1 cellular context compared by ENCODE assay signal in genomic region chr22:41762980-41763779, GRCh38.
TF ChIP-seq lines count a peak whose summit lies in the region.

No MANE protein-coding gene starts in this region.

TF ChIP-seq in GM23338, 12 proteins besides CTCF, POLR2A, EP300 and RAD21 (continued from another document):
- TF ChIP-seq, protein P1, sequence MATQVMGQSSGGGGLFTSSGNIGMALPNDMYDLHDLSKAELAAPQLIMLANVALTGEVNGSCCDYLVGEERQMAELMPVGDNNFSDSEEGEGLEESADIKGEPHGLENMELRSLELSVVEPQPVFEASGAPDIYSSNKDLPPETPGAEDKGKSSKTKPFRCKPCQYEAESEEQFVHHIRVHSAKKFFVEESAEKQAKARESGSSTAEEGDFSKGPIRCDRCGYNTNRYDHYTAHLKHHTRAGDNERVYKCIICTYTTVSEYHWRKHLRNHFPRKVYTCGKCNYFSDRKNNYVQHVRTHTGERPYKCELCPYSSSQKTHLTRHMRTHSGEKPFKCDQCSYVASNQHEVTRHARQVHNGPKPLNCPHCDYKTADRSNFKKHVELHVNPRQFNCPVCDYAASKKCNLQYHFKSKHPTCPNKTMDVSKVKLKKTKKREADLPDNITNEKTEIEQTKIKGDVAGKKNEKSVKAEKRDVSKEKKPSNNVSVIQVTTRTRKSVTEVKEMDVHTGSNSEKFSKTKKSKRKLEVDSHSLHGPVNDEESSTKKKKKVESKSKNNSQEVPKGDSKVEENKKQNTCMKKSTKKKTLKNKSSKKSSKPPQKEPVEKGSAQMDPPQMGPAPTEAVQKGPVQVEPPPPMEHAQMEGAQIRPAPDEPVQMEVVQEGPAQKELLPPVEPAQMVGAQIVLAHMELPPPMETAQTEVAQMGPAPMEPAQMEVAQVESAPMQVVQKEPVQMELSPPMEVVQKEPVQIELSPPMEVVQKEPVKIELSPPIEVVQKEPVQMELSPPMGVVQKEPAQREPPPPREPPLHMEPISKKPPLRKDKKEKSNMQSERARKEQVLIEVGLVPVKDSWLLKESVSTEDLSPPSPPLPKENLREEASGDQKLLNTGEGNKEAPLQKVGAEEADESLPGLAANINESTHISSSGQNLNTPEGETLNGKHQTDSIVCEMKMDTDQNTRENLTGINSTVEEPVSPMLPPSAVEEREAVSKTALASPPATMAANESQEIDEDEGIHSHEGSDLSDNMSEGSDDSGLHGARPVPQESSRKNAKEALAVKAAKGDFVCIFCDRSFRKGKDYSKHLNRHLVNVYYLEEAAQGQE (IDR thresholded peaks at IDR 0.05; ENCODE audit: unreplicated experiment): no peak
TF ChIP-seq in GM23338: peak in this region for 0.
